8 cellular contexts compared by ENCODE assay signal in genomic region chr19:925087-925911, GRCh38. TPM values are rescaled to one million over a fixed set of nuclear protein-coding genes. Genes with fewer than 3 reads are reported as not detected.
A peak's percentile ranks its signal among the peaks of the same experiment; 100 is the strongest.
DNase-seq lines count a peak whose midpoint lies in the region; ATAC-seq and TF ChIP-seq lines count a peak whose summit lies in the region.

No MANE protein-coding gene starts in this region.

- peaks cover 18% of the 10 kb centered on the region for H3K4me1 Mint-ChIP-seq in CD8-positive, alpha-beta T cell (ENCODE audit: low read depth)
- peaks cover 21% of the 10 kb centered on the region for H3K4me1 Mint-ChIP-seq in activated CD8-positive, alpha-beta T cell treated with anti-CD3 and anti-CD28 coated beads for 36 hours (ENCODE audit: low read depth)

- peak in 6 of 7 experiments; percentile 62 to 88 (median 74) for DNase-seq in CD8-positive, alpha-beta T cell
- DNase-seq in NCI-H82 (lab: John Stamatoyannopoulos, UW) (peak; percentile 89), lung (ENCODE audit: low spot score) (peak; percentile 83)
- peak; percentile 84 for DNase-seq in activated CD8-positive, alpha-beta T cell treated with anti-CD3 and anti-CD28 coated beads for 36 hours
- DNase-seq in effector memory CD4-positive, alpha-beta T cell = peak; percentile 46 to 66 (median 60)
- DNase-seq in stimulated activated CD8-positive, alpha-beta memory T cell treated with anti-CD3 and anti-CD28 coated beads, Interleukin-15, amount 100 ng/mL, for 24 hours (ENCODE audit: low read depth) = peak; percentile 55

- peak overlapping the region; percentile 42 for H3K27ac ChIP-seq in CD8-positive, alpha-beta T cell (ENCODE audit: low read depth, low read length)
- H3K27ac ChIP-seq in effector memory CD4-positive, alpha-beta T cell (ENCODE audit: insufficient read depth, low read length, poor library complexity, severe bottlenecking) = peak overlapping the region; percentile 83
- peak overlapping the region; percentile 55 to 84 for H3K27ac ChIP-seq in lung (ENCODE audit: low read depth in 1 of 2, low read length in 1 of 2)

- no peaks in the 10 kb centered on the region for H3K9me3 ChIP-seq in CD8-positive, alpha-beta T cell (ENCODE audit: low read length)
- H3K9me3 ChIP-seq in effector memory CD4-positive, alpha-beta T cell (ENCODE audit: control insufficient read depth, low read length) = no peaks in the 10 kb centered on the region
- H3K9me3 ChIP-seq in lung (ENCODE audit: control insufficient read depth in 2 of 2, insufficient read depth in 1 of 2, low read length in 1 of 2) = no peaks in the 10 kb centered on the region

- ATAC-seq in CD8-positive, alpha-beta T cell = peak; percentile 67
- ATAC-seq in GM19397 (IDR thresholded peaks at IDR 0.05; ENCODE audit: unreplicated experiment) = peak; percentile 55
- peak; percentile 43 for ATAC-seq in HG03565 (IDR thresholded peaks at IDR 0.05; ENCODE audit: unreplicated experiment)
- ATAC-seq in activated CD8-positive, alpha-beta T cell treated with anti-CD3 and anti-CD28 coated beads for 36 hours = peak; percentile 67
- ATAC-seq in lung (ENCODE audit: insufficient read depth, low FRiP score) = peak; percentile 78

- H3K4me3 ChIP-seq in CD8-positive, alpha-beta T cell (ENCODE audit: low read depth, low read length) = peak overlapping the region; percentile 78
- H3K4me3 ChIP-seq in effector memory CD4-positive, alpha-beta T cell (ENCODE audit: insufficient read depth, low read depth, low read length, poor library complexity, severe bottlenecking) = peak overlapping the region; percentile 83
- peak overlapping the region; percentile 82 for H3K4me3 ChIP-seq in lung

- no peaks in the 10 kb centered on the region for H3K27me3 Mint-ChIP-seq in CD8-positive, alpha-beta T cell (ENCODE audit: low read depth)
- no peaks in the 10 kb centered on the region for H3K27me3 Mint-ChIP-seq in activated CD8-positive, alpha-beta T cell treated with anti-CD3 and anti-CD28 coated beads for 36 hours

- peaks cover 23% of the 10 kb centered on the region for H3K4me1 ChIP-seq in CD8-positive, alpha-beta T cell (ENCODE audit: insufficient read depth, low read length)
- peaks cover 22% of the 10 kb centered on the region for H3K4me1 ChIP-seq in effector memory CD4-positive, alpha-beta T cell (ENCODE audit: control insufficient read depth, insufficient read depth, low read length, poor library complexity, severe bottlenecking)
- peaks cover 0 to 10% of the 10 kb centered on the region in 2 donors for H3K4me1 ChIP-seq in lung (ENCODE audit: control insufficient read depth in 2 of 2, insufficient read depth in 2 of 2, low read length in 2 of 2)

- TF ChIP-seq CTCF in CD8-positive, alpha-beta T cell (IDR thresholded peaks at IDR 0.05) = no peak
- TF ChIP-seq CTCF in activated CD8-positive, alpha-beta T cell treated with anti-CD3 and anti-CD28 coated beads for 36 hours (IDR thresholded peaks at IDR 0.05) = no peak
- no peak for TF ChIP-seq CTCF in lung (IDR thresholded peaks at IDR 0.05; ENCODE audit: control extremely low read depth, extremely low read depth)

- 1% methylated on average over 65 to 81 of the region's 81 CpGs for WGBS in lung, 2 donors

- H3K27me3 ChIP-seq in CD8-positive, alpha-beta T cell (ENCODE audit: insufficient read depth, low read length) = no peaks in the 10 kb centered on the region
- H3K27me3 ChIP-seq in effector memory CD4-positive, alpha-beta T cell (replicated peaks; ENCODE audit: control insufficient read depth, insufficient read depth, low read length, poor library complexity, severe bottlenecking) = no peaks in the 10 kb centered on the region
- H3K27me3 ChIP-seq in lung (ENCODE audit: control insufficient read depth, insufficient read depth) = no peaks in the 10 kb centered on the region

- no peak overlapping the region for H3K27ac Mint-ChIP-seq in CD8-positive, alpha-beta T cell
- peak overlapping the region; percentile 76 for H3K27ac Mint-ChIP-seq in activated CD8-positive, alpha-beta T cell treated with anti-CD3 and anti-CD28 coated beads for 36 hours

- intact Hi-C loops in CD8-positive, alpha-beta T cell (cut with DNase I, micrococcal nuclease) = loop anchor here (1.0 to 10.0 kb wide), 7 partner anchors 15 to 315 kb away; partner anchors contain the start of genes ABCA7 (in 1 of the 2), RNU6-2 (in 1 of the 2) and TMEM259 (in 1 of the 2)
- intact Hi-C loops in activated CD8-positive, alpha-beta T cell treated with anti-CD3 and anti-CD28 coated beads for 36 hours (cut with micrococcal nuclease) = no loop called here

- no peaks in the 10 kb centered on the region for H3K9me3 Mint-ChIP-seq in CD8-positive, alpha-beta T cell
- no peaks in the 10 kb centered on the region for H3K9me3 Mint-ChIP-seq in activated CD8-positive, alpha-beta T cell treated with anti-CD3 and anti-CD28 coated beads for 36 hours

- H3K4me3 Mint-ChIP-seq in CD8-positive, alpha-beta T cell = peak overlapping the region; percentile 80
- H3K4me3 Mint-ChIP-seq in activated CD8-positive, alpha-beta T cell treated with anti-CD3 and anti-CD28 coated beads for 36 hours = peak overlapping the region; percentile 73

- no peaks in the 10 kb centered on the region for H3K36me3 ChIP-seq in CD8-positive, alpha-beta T cell (ENCODE audit: insufficient read depth, low read length)
- H3K36me3 ChIP-seq in effector memory CD4-positive, alpha-beta T cell (ENCODE audit: control insufficient read depth, insufficient read depth, low read length) = no peaks in the 10 kb centered on the region
- peaks cover 0 to 7% of the 10 kb centered on the region in 2 donors for H3K36me3 ChIP-seq in lung (ENCODE audit: control insufficient read depth in 2 of 2, insufficient read depth in 2 of 2, low read length in 2 of 2)

- CTCF ChIA-PET in CD8-positive, alpha-beta T cell (lab: Charles Lee) = interaction anchor here (0.8 to 7.9 kb wide), 3 partner anchors 57 to 68 kb away, joined by 3 to 175 read pairs (median 4); partner anchors contain the start of gene WDR18
- CTCF ChIA-PET in activated CD8-positive, alpha-beta T cell treated with anti-CD3 and anti-CD28 coated beads for 36 hours (lab: Charles Lee) = interaction anchor here (1.4 to 7.9 kb wide), 2 partner anchors 13 to 58 kb away, joined by 4 to 127 read pairs; partner anchors contain the start of gene WDR18

- H3K36me3 Mint-ChIP-seq in CD8-positive, alpha-beta T cell = no peaks in the 10 kb centered on the region
- peaks cover 3% of the 10 kb centered on the region for H3K36me3 Mint-ChIP-seq in activated CD8-positive, alpha-beta T cell treated with anti-CD3 and anti-CD28 coated beads for 36 hours (ENCODE audit: low read depth)

- POLR2A ChIA-PET in CD8-positive, alpha-beta T cell (lab: Charles Lee) = interaction anchor here (0.8 to 3.6 kb wide), 2 partner anchors 32 to 59 kb away, joined by 4 to 28 read pairs; partner anchors contain the start of genes RNU6-9 and WDR18
- POLR2A ChIA-PET in activated CD8-positive, alpha-beta T cell treated with anti-CD3 and anti-CD28 coated beads for 36 hours (lab: Charles Lee) = interaction anchor here (0.7 to 4.6 kb wide), 7 partner anchors 8 to 265 kb away, joined by 3 to 29 read pairs (median 3); partner anchors contain the start of gene WDR18

RNA-seq across cellular contexts. Expression of gene ARID3A, which starts 0.5 kb away (rescaled TPM):
- 1 to 10 TPM; 2.0 to 2.7 TPM for total RNA-seq in CD8-positive, alpha-beta T cell
- total RNA-seq in activated CD8-positive, alpha-beta T cell treated with anti-CD3 and anti-CD28 coated beads for 36 hours = 10 to 100 TPM; 18.7 to 22.1 TPM
- total RNA-seq in lung = 10 to 100 TPM; 22.6 to 29.7 TPM
- polyA plus RNA-seq in lung = 10 to 100 TPM in 1 of 2 donors, 1 to 10 TPM in 1; 7.7 to 17.0 TPM

RNA-seq across cellular contexts. Expression of gene KISS1R, which starts 8.2 kb away (rescaled TPM):
- total RNA-seq in CD8-positive, alpha-beta T cell = under 1 TPM; 0.81 to 0.90 TPM
- 10 to 100 TPM; 14.0 to 15.5 TPM for total RNA-seq in activated CD8-positive, alpha-beta T cell treated with anti-CD3 and anti-CD28 coated beads for 36 hours
- total RNA-seq in lung = under 1 TPM in 1 of 2 donors, not detected in 1; 0.21 TPM
- under 1 TPM in 1 of 2 donors, not detected in 1; 0.13 TPM for polyA plus RNA-seq in lung

RNA-seq across cellular contexts. Expression of gene R3HDM4, which starts 12.3 kb away (rescaled TPM):
- 100 to 1,000 TPM; 242 to 261 TPM for total RNA-seq in CD8-positive, alpha-beta T cell
- 10 to 100 TPM; 58.4 to 61.5 TPM for total RNA-seq in activated CD8-positive, alpha-beta T cell treated with anti-CD3 and anti-CD28 coated beads for 36 hours
- total RNA-seq in lung = 10 to 100 TPM; 31.6 to 69.2 TPM
- polyA plus RNA-seq in lung = 100 to 1,000 TPM in 1 of 2 donors, 10 to 100 TPM in 1; 86.1 to 139 TPM

RNA-seq across cellular contexts. Expression of gene RNU6-9, which starts 32.0 kb away (rescaled TPM):
- total RNA-seq in CD8-positive, alpha-beta T cell = not detected
- total RNA-seq in activated CD8-positive, alpha-beta T cell treated with anti-CD3 and anti-CD28 coated beads for 36 hours = not detected
- total RNA-seq in lung = not detected
- not detected for polyA plus RNA-seq in lung

RNA-seq across cellular contexts. Expression of gene MED16, which starts 32.3 kb away (rescaled TPM):
- total RNA-seq in CD8-positive, alpha-beta T cell = 10 to 100 TPM; 32.6 to 35.3 TPM
- 10 to 100 TPM; 37.6 to 37.8 TPM for total RNA-seq in activated CD8-positive, alpha-beta T cell treated with anti-CD3 and anti-CD28 coated beads for 36 hours
- 10 to 100 TPM; 38.7 to 59.7 TPM for total RNA-seq in lung
- 10 to 100 TPM; 44.8 to 72.3 TPM for polyA plus RNA-seq in lung

Comparison
In these comparisons a context has a peak if more than half of its experiments do, and no peak if none do; other contexts are left out.
1. Peak in every context shown above with its lines: DNase-seq, ATAC-seq, H3K4me3 ChIP-seq and H3K27ac ChIP-seq.
2. RNA of gene ARID3A, which starts 0.5 kb away (total RNA-seq): 22.6 to 29.7 TPM in lung and 18.7 to 22.1 TPM in activated CD8-positive, alpha-beta T cell treated with anti-CD3 and anti-CD28 coated beads for 36 hours; 2.0 to 2.7 TPM in CD8-positive, alpha-beta T cell; every median in the first group is over 4 times any median in the second.
3. RNA of gene KISS1R, which starts 8.2 kb away (total RNA-seq): 14.0 to 15.5 TPM in activated CD8-positive, alpha-beta T cell treated with anti-CD3 and anti-CD28 coated beads for 36 hours; 0.81 to 0.90 TPM in CD8-positive, alpha-beta T cell and 0.21 TPM in lung; every median in the first group is over 4 times any median in the second.